Comparison of ENCODE assay signal across 8 cellular contexts in the genomic region with DNA sequence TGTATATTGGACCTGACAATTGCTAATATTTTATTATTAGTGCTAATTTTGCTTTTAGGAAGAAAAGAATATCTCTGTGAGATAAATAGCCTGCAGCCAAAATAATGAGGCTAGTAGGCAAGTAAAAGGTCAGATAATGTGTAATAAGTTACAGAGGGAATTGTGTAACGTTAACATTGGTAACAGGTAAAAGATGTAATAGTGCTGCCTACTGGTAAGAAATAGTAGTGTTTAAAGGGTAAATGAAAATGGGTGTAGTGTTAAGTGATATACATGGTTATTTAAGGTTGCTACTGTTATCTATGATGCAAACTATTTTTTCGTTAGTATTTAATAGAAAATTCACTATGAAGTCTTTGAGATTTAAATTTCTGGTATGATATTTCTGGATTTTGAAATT. TPM values are rescaled to one million over a fixed set of nuclear protein-coding genes. Genes with fewer than 3 reads are reported as not detected.
DNase-seq lines count a peak whose midpoint lies in the region; ATAC-seq and TF ChIP-seq lines count a peak whose summit lies in the region.

No MANE protein-coding gene starts in this region.

- CTCF ChIA-PET in CD8-positive, alpha-beta memory T cell (lab: Charles Lee) = no interaction called here

- no peaks in the 10 kb centered on the region for H3K79me2 ChIP-seq in KMS-11 (ENCODE audit: insufficient read depth, low read depth)
- H3K79me2 ChIP-seq in osteoblast (ENCODE audit: insufficient read depth, low read length) = no peaks in the 10 kb centered on the region

- no peak overlapping the region for H3K4me3 Mint-ChIP-seq in CD8-positive, alpha-beta memory T cell

- H3K4me2 ChIP-seq in KMS-11 = no peak overlapping the region
- no peak overlapping the region for H3K4me2 ChIP-seq in osteoblast (ENCODE audit: insufficient read depth, low read length)

- no peak overlapping the region for H2AFZ ChIP-seq in KMS-11 (ENCODE audit: low read depth)
- no peak overlapping the region for H2AFZ ChIP-seq in osteoblast (ENCODE audit: low read length)

- no peaks in the 10 kb centered on the region for H3K9me3 ChIP-seq in osteoblast (ENCODE audit: low read depth, low read length)
- no peaks in the 10 kb centered on the region for H3K9me3 ChIP-seq in CD8-positive, alpha-beta memory T cell (ENCODE audit: low read length)

- H3K9ac ChIP-seq in KMS-11 = no peak overlapping the region

- ATAC-seq in GM19395 (IDR thresholded peaks at IDR 0.05; ENCODE audit: unreplicated experiment) (peak; percentile 72), HG03108 (IDR thresholded peaks at IDR 0.05; ENCODE audit: unreplicated experiment) (no peak)

- TF ChIP-seq CTCF in AG09319 (IDR thresholded peaks at IDR 0.05; ENCODE audit: low read depth, low read length) (peak; percentile 34), KMS-11 (conservative IDR thresholded peaks at IDR 0.05; ENCODE audit: low read depth, low read length) (peak; percentile 52; the same call in 1 of the 2 replicates), osteoblast (IDR thresholded peaks at IDR 0.05; ENCODE audit: extremely low read depth, low read depth, low read length) (peak; percentile 34)

- H3K36me3 Mint-ChIP-seq in CD8-positive, alpha-beta memory T cell = no peaks in the 10 kb centered on the region

- H3K27ac ChIP-seq in KMS-11 = no peak overlapping the region
- no peak overlapping the region for H3K27ac ChIP-seq in osteoblast (ENCODE audit: low read depth, low read length)
- H3K27ac ChIP-seq in CD8-positive, alpha-beta memory T cell (ENCODE audit: low read depth, low read length) = no peak overlapping the region

- H3K4me3 ChIP-seq in KMS-11 (IDR thresholded peaks at IDR 0.05; ENCODE audit: insufficient read depth, low read depth, low read length) = no peak overlapping the region
- H3K4me3 ChIP-seq in osteoblast (ENCODE audit: insufficient read depth, low read length) = no peak overlapping the region
- no peak overlapping the region for H3K4me3 ChIP-seq in CD8-positive, alpha-beta memory T cell (ENCODE audit: low read length)

- POLR2A ChIA-PET in CD8-positive, alpha-beta memory T cell (lab: Charles Lee) = no interaction called here

- H4K20me1 ChIP-seq in KMS-11 (ENCODE audit: insufficient read depth) (0 out of 2 replicates have a peak, but pooled peaks cover 3% of the 10 kb centered on the region), osteoblast (ENCODE audit: insufficient read depth, low read length) (no peaks in the 10 kb centered on the region)

- no peaks in the 10 kb centered on the region for H3K4me1 Mint-ChIP-seq in CD8-positive, alpha-beta memory T cell

- H3K4me1 ChIP-seq in KMS-11 (ENCODE audit: low read depth, poor library complexity, severe bottlenecking) (no peaks in the 10 kb centered on the region), osteoblast (ENCODE audit: insufficient read depth, low read length) (no peaks in the 10 kb centered on the region)
- H3K4me1 ChIP-seq in CD8-positive, alpha-beta memory T cell (ENCODE audit: insufficient read depth, low read length) = no peaks in the 10 kb centered on the region

- no peaks in the 10 kb centered on the region for H3K9me3 Mint-ChIP-seq in CD8-positive, alpha-beta memory T cell

- no peaks in the 10 kb centered on the region for H3K27me3 Mint-ChIP-seq in CD8-positive, alpha-beta memory T cell

- no peak overlapping the region for H3K27ac Mint-ChIP-seq in CD8-positive, alpha-beta memory T cell

- no peak for DNase-seq in AG09319 (ENCODE audit: extremely low read depth, low read depth)
- peak; percentile 31 for DNase-seq in amniotic epithelial cell (ENCODE audit: low read depth)
- no peak for DNase-seq in osteoblast (ENCODE audit: insufficient read length, low spot score, missing footprints)
- no peak for DNase-seq in activated CD4-positive, alpha-beta T cell treated with anti-CD3 and anti-CD28 coated beads, Interleukin-2, amount 50 U/mL, for 1 hour
- no peak for DNase-seq in CD8-positive, alpha-beta memory T cell

- H3K36me3 ChIP-seq in KMS-11 (ENCODE audit: insufficient read depth) = no peaks in the 10 kb centered on the region
- no peaks in the 10 kb centered on the region for H3K36me3 ChIP-seq in osteoblast (ENCODE audit: insufficient read depth, low read length)
- H3K36me3 ChIP-seq in CD8-positive, alpha-beta memory T cell (ENCODE audit: insufficient read depth, low read length) = no peaks in the 10 kb centered on the region

- H3K27me3 ChIP-seq in KMS-11 (ENCODE audit: insufficient read depth, low read depth) (no peaks in the 10 kb centered on the region), osteoblast (ENCODE audit: insufficient read depth, low read length) (no peaks in the 10 kb centered on the region)
- no peaks in the 10 kb centered on the region for H3K27me3 ChIP-seq in CD8-positive, alpha-beta memory T cell (ENCODE audit: insufficient read depth, low read length, poor library complexity, severe bottlenecking)

RNA-seq across cellular contexts. Expression of a gene that starts 9.2 kb away (rescaled TPM):
- total RNA-seq in osteoblast = 3.8 and 5.8 TPM in 2 replicates
- not detected for total RNA-seq in CD8-positive, alpha-beta memory T cell
- polyA plus RNA-seq in CD8-positive, alpha-beta memory T cell = not detected
